9 cellular contexts compared by ENCODE assay signal in genomic region chr4:185597532-185598188, GRCh38.
DNase-seq lines count a peak whose midpoint lies in the region; ATAC-seq and TF ChIP-seq lines count a peak whose summit lies in the region.
"Had no signal": no experiment of that assay in that cellular context is flagged by ENCODE, and none has a peak within 500 bp of the region (broad histone marks: within the 10 kb centered on the region; RNA-seq: fewer than 3 reads in every experiment).

No MANE protein-coding gene starts in this region.

- ATAC-seq in HG02943 (IDR thresholded peaks at IDR 0.05; ENCODE audit: low read depth, unreplicated experiment) (peak; percentile 73), right lobe of liver (peak; percentile 89 to 94 (median 91))

- no peak overlapping the region for H3K27ac Mint-ChIP-seq in activated CD4-positive, alpha-beta T cell treated with anti-CD3 and anti-CD28 coated beads, Interleukin-2, amount 10 ng/mL, durations not matched to agents 7 days and 5 days

- no peaks in the 10 kb centered on the region for H3K36me3 ChIP-seq in right lobe of liver
- H3K36me3 ChIP-seq: BLaER1 had no signal

- H3K27ac ChIP-seq in right lobe of liver, result no peak overlapping the region
- H3K27ac ChIP-seq: BLaER1 had no signal

- no peak overlapping the region for H3K4me3 ChIP-seq in right lobe of liver
- H3K4me3 ChIP-seq: BLaER1 had no signal

- TF ChIP-seq POLR2A in right lobe of liver (IDR thresholded peaks at IDR 0.05), result no peak

- TF ChIP-seq CTCF in right lobe of liver (IDR thresholded peaks at IDR 0.05), result peak; percentile 99

- H3K27me3 ChIP-seq in right lobe of liver, result no peaks in the 10 kb centered on the region
- H3K27me3 ChIP-seq: BLaER1 had no signal

- POLR2A ChIA-PET in activated CD4-positive, alpha-beta T cell treated with anti-CD3 and anti-CD28 coated beads, Interleukin-2, amount 10 ng/mL, durations not matched to agents 7 days and 5 days (lab: Charles Lee), result no interaction called here

- H3K36me3 Mint-ChIP-seq in activated CD4-positive, alpha-beta T cell treated with anti-CD3 and anti-CD28 coated beads, Interleukin-2, amount 10 ng/mL, durations not matched to agents 7 days and 5 days (ENCODE audit: low read depth), result no peaks in the 10 kb centered on the region

- intact Hi-C loops in right lobe of liver (cut with DNase I), result no loop called here

- peaks cover 3% of the 10 kb centered on the region for H3K4me1 Mint-ChIP-seq in activated CD4-positive, alpha-beta T cell treated with anti-CD3 and anti-CD28 coated beads, Interleukin-2, amount 10 ng/mL, durations not matched to agents 7 days and 5 days

- peak; percentile 71 for DNase-seq in DMS 273 (lab: John Stamatoyannopoulos, UW; ENCODE audit: unreplicated experiment)
- DNase-seq in DMS 273 treated with DMSO at 0.1 percent for 48 hours (lab: John Stamatoyannopoulos, UW), result no peak
- DNase-seq in NCI-H446 (lab: John Stamatoyannopoulos, UW), result peak; percentile 17 to 60
- peak; percentile 78 for DNase-seq in activated CD4-positive, alpha-beta T cell treated with anti-CD3 and anti-CD28 coated beads, Interleukin-2, amount 10 ng/mL, durations not matched to agents 7 days and 5 days
- peak; percentile 77 for DNase-seq in dedifferentiated amniotic fluid mesenchymal stem cell (ENCODE audit: extremely low spot score)
- DNase-seq in right lobe of liver, result peak; percentile 67 to 76 (median 70)
- DNase-seq in stimulated activated CD4-positive, alpha-beta T cell treated with anti-CD3 and anti-CD28 coated beads, TNF-alpha, amount 100 ng/mL, for 24 hours (ENCODE audit: low read depth in 3 of 3), result peak; percentile 46 to 63 (median 61)

- peaks cover 0 to under 1% (median 0%) of the 10 kb centered on the region in 4 donors for H3K4me1 ChIP-seq in right lobe of liver

- 29% methylated on average over 9 of the region's 9 CpGs for WGBS in right lobe of liver (ENCODE audit: insufficient coverage, low coverage, low lambda C conversion rate, missing lambda C conversion rate)

- CTCF ChIA-PET in activated CD4-positive, alpha-beta T cell treated with anti-CD3 and anti-CD28 coated beads, Interleukin-2, amount 10 ng/mL, durations not matched to agents 7 days and 5 days (lab: Charles Lee), result interaction anchor here (0.5 to 2.4 kb wide), 11 partner anchors 8 to 558 kb away, joined by 3 to 7 read pairs (median 3); partner anchors contain the start of gene CCDC110

- H3K27me3 Mint-ChIP-seq in activated CD4-positive, alpha-beta T cell treated with anti-CD3 and anti-CD28 coated beads, Interleukin-2, amount 10 ng/mL, durations not matched to agents 7 days and 5 days, result peaks cover 12% of the 10 kb centered on the region

- no peaks in the 10 kb centered on the region for H3K9me3 Mint-ChIP-seq in activated CD4-positive, alpha-beta T cell treated with anti-CD3 and anti-CD28 coated beads, Interleukin-2, amount 10 ng/mL, durations not matched to agents 7 days and 5 days

- H3K4me3 Mint-ChIP-seq in activated CD4-positive, alpha-beta T cell treated with anti-CD3 and anti-CD28 coated beads, Interleukin-2, amount 10 ng/mL, durations not matched to agents 7 days and 5 days, result no peak overlapping the region

- H3K9me3 ChIP-seq in right lobe of liver, result no peaks in the 10 kb centered on the region
- H3K9me3 ChIP-seq: BLaER1 had no signal
